Comparison of ENCODE assay signal across 10 cellular contexts in the genomic region with DNA sequence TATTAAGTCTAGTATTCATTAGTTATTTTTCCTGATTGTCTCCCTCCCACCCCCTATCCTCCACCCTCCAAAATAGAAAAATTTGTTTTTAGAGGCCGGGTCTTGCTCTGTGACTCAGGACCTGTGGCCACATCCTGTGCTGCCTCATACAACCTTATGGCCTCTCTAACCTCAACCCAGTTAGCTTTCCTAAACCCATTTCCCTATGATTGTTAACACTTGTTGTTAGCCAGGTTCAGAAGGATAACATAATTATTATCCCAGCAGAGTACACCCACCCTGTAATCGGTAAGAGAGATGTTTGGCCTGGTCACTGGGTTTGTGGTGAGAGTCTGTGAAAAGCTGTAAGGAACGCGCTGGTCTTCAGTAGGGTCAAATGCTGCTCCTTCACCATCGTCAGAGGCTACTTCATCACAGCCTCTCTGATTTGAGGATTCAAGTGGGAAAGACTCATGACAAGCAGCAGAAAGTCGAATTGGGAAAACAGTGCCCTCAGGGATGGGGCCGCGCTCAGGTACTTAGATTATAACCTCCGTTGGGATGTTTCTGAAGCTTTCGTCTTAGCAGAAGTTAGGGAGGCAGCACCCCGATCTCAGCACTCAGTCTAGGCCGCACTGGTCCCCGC. TPM values are rescaled to one million over a fixed set of nuclear protein-coding genes. Genes with fewer than 3 reads are reported as not detected.
DNase-seq lines count a peak whose midpoint lies in the region; ATAC-seq and TF ChIP-seq lines count a peak whose summit lies in the region.
"Had no signal": no experiment of that assay in that cellular context is flagged by ENCODE, and none has a peak within 500 bp of the region (broad histone marks: within the 10 kb centered on the region; RNA-seq: fewer than 3 reads in every experiment).

No MANE protein-coding gene starts in this region.

- H3K27me3 Mint-ChIP-seq in activated T-cell treated with anti-CD3 and anti-CD28 coated beads, Interleukin-2, amount 50 U/mL, for 24 hours = no peaks in the 10 kb centered on the region
- H3K27me3 Mint-ChIP-seq in T-helper 2 cell treated with Interferon-gamma antibody and Interleukin-4, amounts not matched to agents 5 μg/mL and 100 μg/mL, for 36 hours (ENCODE audit: low read depth) = no peaks in the 10 kb centered on the region

- H3K4me1 Mint-ChIP-seq in activated T-cell treated with anti-CD3 and anti-CD28 coated beads, Interleukin-2, amount 50 U/mL, for 24 hours (ENCODE audit: low read depth) = peaks cover 54% of the 10 kb centered on the region
- peaks cover 39% of the 10 kb centered on the region for H3K4me1 Mint-ChIP-seq in T-helper 2 cell treated with Interferon-gamma antibody and Interleukin-4, amounts not matched to agents 5 μg/mL and 100 μg/mL, for 36 hours (ENCODE audit: low read depth)

- peaks cover 7% of the 10 kb centered on the region for H3K36me3 Mint-ChIP-seq in activated T-cell treated with anti-CD3 and anti-CD28 coated beads, Interleukin-2, amount 50 U/mL, for 24 hours (ENCODE audit: low read depth)
- peaks cover 2% of the 10 kb centered on the region for H3K36me3 Mint-ChIP-seq in T-helper 2 cell treated with Interferon-gamma antibody and Interleukin-4, amounts not matched to agents 5 μg/mL and 100 μg/mL, for 36 hours (ENCODE audit: low read depth)

- H3K9me3 ChIP-seq in esophagus muscularis mucosa = no peaks in the 10 kb centered on the region
- H3K9me3 ChIP-seq in stomach = no peaks in the 10 kb centered on the region
- H3K9me3 ChIP-seq in thyroid gland = no peaks in the 10 kb centered on the region
- H3K9me3 ChIP-seq: neutrophil had no signal

- ATAC-seq in GM18867 (IDR thresholded peaks at IDR 0.05; ENCODE audit: unreplicated experiment) = no peak

- 86% methylated on average over 13 of the region's 13 CpGs for WGBS in esophagus muscularis mucosa
- 83 to 87% (median 84%) methylated on average over 8 to 13 of the region's 13 CpGs for WGBS in stomach, 5 donors
- WGBS in thyroid gland, 2 donors = 89 to 90% methylated on average over 13 of the region's 13 CpGs

- H3K27ac Mint-ChIP-seq in activated T-cell treated with anti-CD3 and anti-CD28 coated beads, Interleukin-2, amount 50 U/mL, for 24 hours = peak overlapping the region; percentile 74
- peak overlapping the region; percentile 49 for H3K27ac Mint-ChIP-seq in T-helper 2 cell treated with Interferon-gamma antibody and Interleukin-4, amounts not matched to agents 5 μg/mL and 100 μg/mL, for 36 hours

- no peak for DNase-seq in activated T-cell treated with anti-CD3 and anti-CD28 coated beads, Interleukin-2, amount 50 U/mL, for 24 hours
- DNase-seq in activated T-cell treated with anti-CD3 and anti-CD28 coated beads, Interleukin-2, amount 50 U/mL, for 1 hour = no peak
- no peak for DNase-seq in T-helper 2 cell treated with Interferon-gamma antibody and Interleukin-4, amounts not matched to agents 5 μg/mL and 100 μg/mL, for 36 hours (ENCODE audit: low spot score)
- DNase-seq in esophagus muscularis mucosa (ENCODE audit: extremely low spot score) (no peak), stomach (no peak), thyroid gland (no peak)
- DNase-seq in NK-92 treated with Interleukin-12 subunit alpha and Interleukin-12 subunit beta, amount 100 ng/mL, for 24 hours (lab: John Stamatoyannopoulos, UW) = no peak

- H3K27me3 ChIP-seq in esophagus muscularis mucosa (no peaks in the 10 kb centered on the region), stomach (no peaks in the 10 kb centered on the region), thyroid gland (no peaks in the 10 kb centered on the region)
- H3K27me3 ChIP-seq: hepatocyte, neutrophil had no signal

- TF ChIP-seq POLR2A in esophagus muscularis mucosa (IDR thresholded peaks at IDR 0.05; ENCODE audit: low read depth) = no peak
- TF ChIP-seq POLR2A in stomach (IDR thresholded peaks at IDR 0.05) = no peak
- no peak for TF ChIP-seq POLR2A in thyroid gland (IDR thresholded peaks at IDR 0.05)

- intact Hi-C loops in esophagus muscularis mucosa (cut with DNase I) = loop anchor here (5.0 to 10.0 kb wide), 2 partner anchors 58 to 200 kb away; partner anchors contain the start of gene PSMG1
- intact Hi-C loops in stomach (cut with DNase I; ENCODE audit: low total_unique reads) = no loop called here
- intact Hi-C loops in thyroid gland (cut with DNase I) = loop anchor here (5.0 kb wide), 2 partner anchors 32 to 72 kb away; partner anchors contain the start of gene BRWD1

- no peaks in the 10 kb centered on the region for H3K9me3 Mint-ChIP-seq in activated T-cell treated with anti-CD3 and anti-CD28 coated beads, Interleukin-2, amount 50 U/mL, for 24 hours
- H3K9me3 Mint-ChIP-seq in T-helper 2 cell treated with Interferon-gamma antibody and Interleukin-4, amounts not matched to agents 5 μg/mL and 100 μg/mL, for 36 hours = no peaks in the 10 kb centered on the region

- TF ChIP-seq CTCF in esophagus muscularis mucosa (IDR thresholded peaks at IDR 0.05) = no peak
- no peak for TF ChIP-seq CTCF in stomach (IDR thresholded peaks at IDR 0.05)
- TF ChIP-seq CTCF in thyroid gland (IDR thresholded peaks at IDR 0.05) = no peak

- H3K27ac ChIP-seq in esophagus muscularis mucosa (replicated peaks in 1 of 4) = peak overlapping the region; percentile 75 to 84 (median 79)
- H3K27ac ChIP-seq in stomach = peak overlapping the region; percentile 45 to 85 (median 76)
- no peak overlapping the region for H3K27ac ChIP-seq in thyroid gland
- H3K27ac ChIP-seq: hepatocyte had no signal

- H3K4me3 ChIP-seq in esophagus muscularis mucosa = peak overlapping the region in 1 of 4 donors; percentile 37
- H3K4me3 ChIP-seq in stomach = peak overlapping the region in 2 of 4 donors; percentile 36 to 39
- no peak overlapping the region for H3K4me3 ChIP-seq in thyroid gland (replicated peaks in 1 of 3)
- H3K4me3 ChIP-seq: hepatocyte had no signal

- TF ChIP-seq EP300 in esophagus muscularis mucosa (IDR thresholded peaks at IDR 0.05) (no peak), stomach (IDR thresholded peaks at IDR 0.05) (no peak)

- H3K36me3 ChIP-seq in esophagus muscularis mucosa = peaks cover 0 to 18% (median 2%) of the 10 kb centered on the region in 4 donors
- no peaks in the 10 kb centered on the region for H3K36me3 ChIP-seq in stomach
- H3K36me3 ChIP-seq in thyroid gland = no peaks in the 10 kb centered on the region

- H3K4me1 ChIP-seq in esophagus muscularis mucosa = peaks cover 36 to 81% (median 67%) of the 10 kb centered on the region in 4 donors
- peaks cover 16 to 69% (median 60%) of the 10 kb centered on the region in 4 donors for H3K4me1 ChIP-seq in stomach
- peaks cover 17 to 20% of the 10 kb centered on the region in 2 donors for H3K4me1 ChIP-seq in thyroid gland

- no peak overlapping the region for H3K4me3 Mint-ChIP-seq in activated T-cell treated with anti-CD3 and anti-CD28 coated beads, Interleukin-2, amount 50 U/mL, for 24 hours
- H3K4me3 Mint-ChIP-seq in T-helper 2 cell treated with Interferon-gamma antibody and Interleukin-4, amounts not matched to agents 5 μg/mL and 100 μg/mL, for 36 hours = peak overlapping the region; percentile 32

RNA-seq across cellular contexts. Expression of gene HMGN1, which starts 35.9 kb away (rescaled TPM):
- total RNA-seq in esophagus muscularis mucosa = 10 to 100 TPM; 69.1 to 77.4 (median 72.1) TPM
- 100 to 1,000 TPM in 4 of 5 donors, 10 to 100 TPM in 1; 39.1 to 321 (median 133) TPM for total RNA-seq in stomach
- 100 to 1,000 TPM; 128 to 148 (median 129) TPM for polyA plus RNA-seq in stomach
- total RNA-seq in thyroid gland = 100 to 1,000 TPM; 170 to 255 (median 207) TPM

Comparison
In these comparisons a context has a peak if more than half of its experiments do, and no peak if none do; other contexts are left out.
1. H3K27ac ChIP-seq: peak in esophagus muscularis mucosa (4 of 4) and stomach (5 of 5); none in thyroid gland (0 of 3).